16 cellular contexts compared by ENCODE assay signal in the genomic region with DNA sequence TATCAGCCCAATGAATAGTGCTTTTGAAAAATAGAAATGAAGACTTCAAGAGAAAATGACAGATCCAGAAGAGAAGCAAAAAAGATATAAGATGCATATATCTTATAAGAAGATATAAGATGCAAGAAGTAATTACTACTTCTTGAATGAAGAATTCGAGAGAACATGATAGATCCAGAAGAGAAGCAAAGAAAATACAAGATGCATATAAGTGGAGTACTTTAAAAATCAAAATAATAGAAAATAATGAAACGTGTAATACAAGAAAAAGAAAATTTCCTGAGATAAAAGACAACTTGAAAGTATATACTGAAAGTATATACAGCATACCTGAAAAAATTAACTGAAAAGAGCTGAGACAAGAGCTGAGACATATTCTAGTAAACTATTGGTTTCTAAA.
A peak's percentile ranks its signal among the peaks of the same experiment; 100 is the strongest.
DNase-seq lines count a peak whose midpoint lies in the region; ATAC-seq, FAIRE-seq and TF ChIP-seq lines count a peak whose summit lies in the region.
"Had no signal": no experiment of that assay in that cellular context is flagged by ENCODE, and none has a peak within 500 bp of the region (broad histone marks: within the 10 kb centered on the region; RNA-seq: fewer than 3 reads in every experiment).

No MANE protein-coding gene starts in this region.

- TF ChIP-seq EP300 in K562 (IDR thresholded peaks at IDR 0.05; ENCODE audit: low read length), result no peak

- H3K9me1 ChIP-seq in K562 (ENCODE audit: control insufficient read depth, insufficient read depth, low read length), result no peaks in the 10 kb centered on the region

- ATAC-seq in GM23338 (no peak), K562 (no peak)

- H4K20me1 ChIP-seq in GM23338 (replicated peaks; ENCODE audit: insufficient read depth) (no peaks in the 10 kb centered on the region), K562 (replicated peaks; ENCODE audit: control insufficient read depth, insufficient read depth, low read length) (no peaks in the 10 kb centered on the region)

- H2AFZ ChIP-seq in GM23338, result no peak overlapping the region
- no peak overlapping the region for H2AFZ ChIP-seq in K562 (ENCODE audit: low read depth, low read length)

- peaks cover 38% of the 10 kb centered on the region for H3K9me3 Mint-ChIP-seq in GM23338

- TF ChIP-seq CTCF in GM23338 (conservative IDR thresholded peaks at IDR 0.05; ENCODE audit: low read depth in 2 of 2), result no peak
- TF ChIP-seq CTCF in K562 (IDR thresholded peaks at IDR 0.05 in 2 of 3, conservative IDR thresholded peaks at IDR 0.05 in 1 of 3; ENCODE audit: insufficient read depth in 2 of 3, low read depth in 1 of 3, low read length in 3 of 3), result no peak

- peaks cover 7% of the 10 kb centered on the region for H3K27me3 Mint-ChIP-seq in GM23338 (ENCODE audit: insufficient read depth, low read depth, poor library complexity)
- H3K27me3 Mint-ChIP-seq: CD4-positive, alpha-beta memory T cell had no signal

- FAIRE-seq in K562 (lab: Jason Lieb, UNC), result no peak
- FAIRE-seq in frontal cortex (lab: Jason Lieb, UNC), result peak; percentile 15
- FAIRE-seq: GM12892, H1 had no signal

- no peak overlapping the region for H3K9ac ChIP-seq in K562 (ENCODE audit: insufficient read depth in 1 of 2, low read depth in 2 of 2, low read length in 2 of 2)

- H3K4me2 ChIP-seq in GM23338 (no peak overlapping the region), K562 (ENCODE audit: insufficient read depth, low read length) (no peak overlapping the region)

- H3K27me3 ChIP-seq in GM23338 (ENCODE audit: insufficient read depth) (no peaks in the 10 kb centered on the region), K562 (ENCODE audit: control insufficient read depth in 2 of 2, insufficient read depth in 2 of 2, low read length in 2 of 2) (no peaks in the 10 kb centered on the region)

- WGBS in K562 (ENCODE audit: insufficient coverage, low coverage, missing lambda C conversion rate), result 92% methylated on average over 2 of the region's 2 CpGs

- H3K4me3 Mint-ChIP-seq in GM23338, result no peak overlapping the region

- intact Hi-C loops in K562 (cut with micrococcal nuclease), result no loop called here

- DNase-seq in GM23338 (ENCODE audit: low spot score), result no peak
- no peak for DNase-seq in K562 (ENCODE audit: extremely low read depth in 1 of 4, low spot score in 3 of 4)
- DNase-seq in frontal cortex (ENCODE audit: low spot score in 2 of 2), result no peak
- no peak for DNase-seq in ACHN
- DNase-seq in NCI-H446 (lab: John Stamatoyannopoulos, UW), result no peak
- DNase-seq in NCI-H2227 treated with DMSO at 0.1 percent for 48 hours (lab: John Stamatoyannopoulos, UW), result no peak
- DNase-seq: C1 segment of cervical spinal cord; Calu3; CD4-positive, alpha-beta memory T cell; COR-L47; DMS53; DMS79 treated with DMSO at 0.1 percent for 48 hours; H7; HCEC 1CT had no signal

- no peaks in the 10 kb centered on the region for H3K79me2 ChIP-seq in GM23338 (replicated peaks; ENCODE audit: insufficient read depth)
- no peaks in the 10 kb centered on the region for H3K79me2 ChIP-seq in K562 (ENCODE audit: control insufficient read depth, insufficient read depth, low read length)

- no peak for TF ChIP-seq RAD21 in K562 (CRISPR knock-in tag; conservative IDR thresholded peaks at IDR 0.05 in 1 of 2, IDR thresholded peaks at IDR 0.05 in 1 of 2)

- peaks cover 12% of the 10 kb centered on the region for H3K36me3 ChIP-seq in GM23338 (ENCODE audit: insufficient read depth)
- H3K36me3 ChIP-seq in K562 (ENCODE audit: control insufficient read depth, insufficient read depth, low read length), result peaks cover 72% of the 10 kb centered on the region

- TF ChIP-seq POLR2A in K562 (conservative IDR thresholded peaks at IDR 0.05), result no peak

- H3K27ac ChIP-seq in GM23338 (ENCODE audit: low read depth) (peak overlapping the region; percentile 87; the same call in 1 of the 2 replicates), K562 (ENCODE audit: extremely low read depth, low read depth, low read length) (no peak overlapping the region)

- in situ Hi-C loops in K562 (cut with MboI), result no loop called here
- in situ Hi-C loops in ACHN (cut with HindIII; ENCODE audit: low pct_ligation_motif_present, low pct_unique_long_range_greater_than_20kb, low sequenced_read_pairs), result no loop called here

- no peaks in the 10 kb centered on the region for H3F3A ChIP-seq in GM23338 (replicated peaks; ENCODE audit: low read depth)

- peaks cover 84% of the 10 kb centered on the region for H3K36me3 Mint-ChIP-seq in GM23338 (ENCODE audit: low read depth)

- H3K4me3 ChIP-seq in GM23338 (no peak overlapping the region), K562 (no peak overlapping the region)

- H3K9me3 ChIP-seq in K562 (replicated peaks; ENCODE audit: control insufficient read depth, insufficient read depth, low read depth, low read length), result 0 out of 2 replicates have a peak, but pooled peaks cover 2% of the 10 kb centered on the region

- H3K4me1 Mint-ChIP-seq in GM23338, result peaks cover 23% of the 10 kb centered on the region

- H3K4me1 ChIP-seq in GM23338 (ENCODE audit: insufficient read depth), result peaks cover 21% of the 10 kb centered on the region
- H3K4me1 ChIP-seq in K562 (replicated peaks in 1 of 2; ENCODE audit: control insufficient read depth in 2 of 2, insufficient read depth in 2 of 2, low read length in 2 of 2), result no peaks in the 10 kb centered on the region

- H3K9me2 ChIP-seq in GM23338 (ENCODE audit: insufficient read depth), result no peaks in the 10 kb centered on the region

- no TSS peak for BruUV-seq in K562 (replicated peaks; lab: Mats Ljungman, UMichigan)

- POLR2A ChIA-PET in K562 (lab: Yijun Ruan, JAX), result no interaction called here

- H3K27ac Mint-ChIP-seq in GM23338, result no peak overlapping the region
- H3K27ac Mint-ChIP-seq: CD4-positive, alpha-beta memory T cell had no signal

- CTCF ChIA-PET in K562 (lab: Yijun Ruan, JAX; ENCODE audit: low intra/inter-chr PET ratio), result no interaction called here

TF ChIP-seq in GM23338, 12 proteins besides CTCF, POLR2A, EP300 and RAD21 (continues in another document):
- no peak for TF ChIP-seq NANOG (IDR thresholded peaks at IDR 0.05; ENCODE audit: borderline replicate concordance)
- TF ChIP-seq EZH2 (IDR thresholded peaks at IDR 0.05; ENCODE audit: low read depth, unreplicated experiment), result no peak
- no peak for TF ChIP-seq CREB1 (CRISPR knock-in tag; IDR thresholded peaks at IDR 0.05; ENCODE audit: low read depth)
- no peak for TF ChIP-seq EZH2phosphoT487 (IDR thresholded peaks at IDR 0.05; ENCODE audit: unreplicated experiment)
- no peak for TF ChIP-seq POLR2AphosphoS5 (IDR thresholded peaks at IDR 0.05; ENCODE audit: low read depth)

TF ChIP-seq in K562, 482 proteins besides CTCF, POLR2A, EP300 and RAD21:
- TF ChIP-seq MEF2A (IDR thresholded peaks at IDR 0.05; ENCODE audit: control insufficient read depth, low read depth, low read length) (no peak), TRIM28 (IDR thresholded peaks at IDR 0.05) (peak; percentile 41; the same call in 1 of the 2 replicates), SP2 (IDR thresholded peaks at IDR 0.05; ENCODE audit: extremely low read depth, low read depth, low read length, poor library complexity, severe bottlenecking) (no peak), BACH1 (tag; IDR thresholded peaks at IDR 0.05) (no peak), MBD2 (IDR thresholded peaks at IDR 0.05; ENCODE audit: borderline replicate concordance, low read depth) (no peak), HDAC6 (IDR thresholded peaks at IDR 0.05; ENCODE audit: low read depth, low read length) (no peak)
- TF ChIP-seq, protein P1, sequence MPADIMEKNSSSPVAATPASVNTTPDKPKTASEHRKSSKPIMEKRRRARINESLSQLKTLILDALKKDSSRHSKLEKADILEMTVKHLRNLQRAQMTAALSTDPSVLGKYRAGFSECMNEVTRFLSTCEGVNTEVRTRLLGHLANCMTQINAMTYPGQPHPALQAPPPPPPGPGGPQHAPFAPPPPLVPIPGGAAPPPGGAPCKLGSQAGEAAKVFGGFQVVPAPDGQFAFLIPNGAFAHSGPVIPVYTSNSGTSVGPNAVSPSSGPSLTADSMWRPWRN (IDR thresholded peaks at IDR 0.05; ENCODE audit: low read depth), result no peak
- TF ChIP-seq, protein P2, sequence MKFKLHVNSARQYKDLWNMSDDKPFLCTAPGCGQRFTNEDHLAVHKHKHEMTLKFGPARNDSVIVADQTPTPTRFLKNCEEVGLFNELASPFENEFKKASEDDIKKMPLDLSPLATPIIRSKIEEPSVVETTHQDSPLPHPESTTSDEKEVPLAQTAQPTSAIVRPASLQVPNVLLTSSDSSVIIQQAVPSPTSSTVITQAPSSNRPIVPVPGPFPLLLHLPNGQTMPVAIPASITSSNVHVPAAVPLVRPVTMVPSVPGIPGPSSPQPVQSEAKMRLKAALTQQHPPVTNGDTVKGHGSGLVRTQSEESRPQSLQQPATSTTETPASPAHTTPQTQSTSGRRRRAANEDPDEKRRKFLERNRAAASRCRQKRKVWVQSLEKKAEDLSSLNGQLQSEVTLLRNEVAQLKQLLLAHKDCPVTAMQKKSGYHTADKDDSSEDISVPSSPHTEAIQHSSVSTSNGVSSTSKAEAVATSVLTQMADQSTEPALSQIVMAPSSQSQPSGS (CRISPR knock-in tag; IDR thresholded peaks at IDR 0.05), result no peak
